Comparison of ENCODE assay signal across 8 cellular contexts in genomic region chr2:197804049-197804757, GRCh38. TPM values are rescaled to one million over a fixed set of nuclear protein-coding genes. Genes with fewer than 3 reads are reported as not detected.
A peak's percentile ranks its signal among the peaks of the same experiment; 100 is the strongest.
DNase-seq lines count a peak whose midpoint lies in the region; ATAC-seq, FAIRE-seq and TF ChIP-seq lines count a peak whose summit lies in the region.

TSS of gene PLCL1 (plus strand) at chr2:197804593.

- H3K4me2 ChIP-seq in keratinocyte (ENCODE audit: control insufficient read depth, extremely low read depth, insufficient read depth, low read depth, low read length) = peak within 1 kb of the TSS; percentile 67

- peak; percentile 100 for ATAC-seq in GM18907 (IDR thresholded peaks at IDR 0.05; ENCODE audit: unreplicated experiment)
- ATAC-seq in HG03159 (IDR thresholded peaks at IDR 0.05; ENCODE audit: unreplicated experiment) = peak; percentile 100

- peak within 1 kb of the TSS; percentile 89 for H2AFZ ChIP-seq in ACC112 (ENCODE audit: low read length, unreplicated experiment)
- no peak within 1 kb of the TSS for H2AFZ ChIP-seq in keratinocyte (ENCODE audit: control insufficient read depth, low read length)

- FAIRE-seq in keratinocyte (lab: Jason Lieb, UNC) = no peak

- H4K20me1 ChIP-seq in keratinocyte (ENCODE audit: control insufficient read depth, extremely low read depth, insufficient read depth, low read length) = no peaks in the 10 kb centered on the region

- H3K27ac ChIP-seq in ACC112 (ENCODE audit: low read depth, low read length) = no peak within 1 kb of the TSS
- H3K27ac ChIP-seq in keratinocyte (ENCODE audit: control insufficient read depth, insufficient read depth, low read length) = no peak within 1 kb of the TSS

- H3K4me3 ChIP-seq in ACC112 (ENCODE audit: low read depth, low read length) = peak within 1 kb of the TSS; percentile 78
- peak within 1 kb of the TSS; percentile 40 to 68 (median 41) for H3K4me3 ChIP-seq in keratinocyte (ENCODE audit: control insufficient read depth in 2 of 3, extremely low read depth in 1 of 3, insufficient read depth in 2 of 3, low read depth in 1 of 3, low read length in 3 of 3)

- DNase-seq in NCI-H226 = peak; percentile 91
- DNase-seq in activated CD4-positive, alpha-beta T cell treated with anti-CD3 and anti-CD28 coated beads for 1 hour = peak; percentile 85
- DNase-seq in cerebellar nuclear complex (lab: John Stamatoyannopoulos, UW) = peak; percentile 65 to 78
- DNase-seq in keratinocyte (ENCODE audit: low read depth, low spot score) = peak; percentile 54
- peak; percentile 81 for DNase-seq in stimulated activated CD4-positive, alpha-beta T cell treated with anti-CD3 and anti-CD28 coated beads, Interleukin-12 subunit alpha, Interleukin-12 subunit beta, amount 100 ng/mL, for 4 hours

- H3K9me1 ChIP-seq in keratinocyte (ENCODE audit: control insufficient read depth, extremely low read depth, insufficient read depth, low read length) = no peaks in the 10 kb centered on the region

- dilution Hi-C loops in keratinocyte (cut with MboI; ENCODE audit: extremely low pct_ligation_motif_present, low sequenced_read_pairs) = loop anchor here (25.0 kb wide), 1 partner anchor 308 kb away; no protein-coding TSS in a partner anchor

- H3K36me3 ChIP-seq in ACC112 (ENCODE audit: insufficient read depth, low read length) = no peaks in the 10 kb centered on the region
- no peaks in the 10 kb centered on the region for H3K36me3 ChIP-seq in keratinocyte (ENCODE audit: control insufficient read depth in 2 of 2, extremely low read depth in 1 of 2, insufficient read depth in 2 of 2, low read length in 2 of 2)

- peaks cover 5% of the 10 kb centered on the region for H3K4me1 ChIP-seq in ACC112 (ENCODE audit: control insufficient read depth, insufficient read depth, low read length, unreplicated experiment)
- peaks cover 3% of the 10 kb centered on the region for H3K4me1 ChIP-seq in keratinocyte (ENCODE audit: control insufficient read depth, extremely low read depth, insufficient read depth, low read length)

- no peak for TF ChIP-seq CTCF in keratinocyte (optimal IDR thresholded peaks at IDR 0.05 in 1 of 3, IDR thresholded peaks at IDR 0.05 in 1 of 3, conservative IDR thresholded peaks at IDR 0.05 in 1 of 3; ENCODE audit: extremely low read depth in 1 of 3, insufficient read depth in 2 of 3, low read length in 3 of 3)

- H3K9ac ChIP-seq in keratinocyte (ENCODE audit: control insufficient read depth, extremely low read depth, insufficient read depth, low read length) = no peak within 1 kb of the TSS

- H3K79me2 ChIP-seq in ACC112 (ENCODE audit: control insufficient read depth, insufficient read depth, low read length, unreplicated experiment) (no peaks in the 10 kb centered on the region), keratinocyte (ENCODE audit: control insufficient read depth, insufficient read depth, low read length) (no peaks in the 10 kb centered on the region)

- no peaks in the 10 kb centered on the region for H3K9me3 ChIP-seq in keratinocyte (ENCODE audit: control insufficient read depth, low read depth, low read length)

- H3K27me3 ChIP-seq in ACC112 (ENCODE audit: insufficient read depth, low read length) (peaks cover 6% of the 10 kb centered on the region), keratinocyte (ENCODE audit: control insufficient read depth, extremely low read depth, insufficient read depth, low read length) (peaks cover 24% of the 10 kb centered on the region)

RNA-seq across cellular contexts. Expression of gene PLCL1, which starts in this region (rescaled TPM):
- polyA plus RNA-seq in keratinocyte = 0.01 TPM in 2 of 3 replicates, not detected in the other
- polyA plus RNA-seq in keratinocyte (2011; ENCODE audit: low read depth) = not detected
- polyA plus RNA-seq in keratinocyte (2011; cell fraction: cytosol; rRNA removed) = 0.01 TPM in 1 of 2 replicates, not detected in the other
- polyA plus RNA-seq in keratinocyte (2011; cell fraction: nucleus; rRNA removed) = not detected in 2 replicates
- not detected in 2 replicates for polyA plus RNA-seq in keratinocyte (2012; ENCODE audit: low replicate concordance)
- polyA minus RNA-seq in keratinocyte = not detected in 3 replicates
- polyA minus RNA-seq in keratinocyte (2011; cell fraction: cytosol; rRNA and poly(A)+ RNA removed) = not detected
- 0.08 TPM in 1 of 2 replicates, not detected in the other for polyA minus RNA-seq in keratinocyte (2011; cell fraction: nucleus; rRNA and poly(A)+ RNA removed)

Comparison
In these comparisons a context has a peak if more than half of its experiments do, and no peak if none do; other contexts are left out.
1. Peak in DNase-seq, H3K4me3 ChIP-seq and H3K4me2 ChIP-seq in keratinocyte; RNA of the gene not detected or under 1 TPM.